In the genomic region with DNA sequence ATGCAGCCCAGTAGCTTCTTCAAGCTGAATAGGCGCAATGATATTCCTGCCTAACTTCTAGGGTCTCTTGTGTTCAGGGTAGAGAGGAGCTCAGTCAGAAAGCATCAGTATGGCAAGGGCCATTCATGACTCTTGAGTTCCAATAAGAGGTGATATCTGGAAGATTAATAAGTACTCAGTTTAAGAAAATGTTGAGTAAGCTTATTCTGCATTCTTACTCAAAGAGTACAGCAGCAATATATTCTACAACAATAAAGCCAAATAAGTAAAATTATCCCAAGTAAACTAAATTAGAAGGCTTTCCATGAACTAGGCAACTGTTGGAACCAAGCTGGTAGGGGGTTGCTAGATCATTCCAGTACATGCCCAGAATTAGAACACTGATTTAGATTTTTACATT, we compare ENCODE assay signal across 27 cellular contexts.
"Had no signal": no experiment of that assay in that cellular context is flagged by ENCODE, and none has a peak within 500 bp of the region (broad histone marks: within the 10 kb centered on the region; RNA-seq: fewer than 3 reads in every experiment).

No MANE protein-coding gene starts in this region.

- H3K4me3 ChIP-seq: stomach, suprapubic skin, testis, thoracic aorta, thyroid gland, tibial artery, tibial nerve, transverse colon, upper lobe of left lung, upper lobe of right lung, uterus, vagina had no signal

- DNase-seq: stimulated activated CD4-positive, alpha-beta T cell treated with anti-CD3 and anti-CD28 coated beads, Interleukin-2, amount 100 ng/mL, for 48 hours; stimulated activated CD4-positive, alpha-beta T cell treated with anti-CD3 and anti-CD28 coated beads, Interleukin-4, amount 100 ng/mL, for 1 hour; stimulated activated CD4-positive, alpha-beta T cell treated with anti-CD3 and anti-CD28 coated beads, Interleukin-4, amount 100 ng/mL, for 24 hours; stimulated activated CD4-positive, alpha-beta T cell treated with anti-CD3 and anti-CD28 coated beads, Interleukin-4, amount 100 ng/mL, for 4 hours; stimulated activated CD8-positive, alpha-beta memory T cell treated with anti-CD3 and anti-CD28 coated beads, Interleukin-4, amount 100 ng/mL, for 48 hours; stimulated activated naive B cell treated with anti-CD40 and anti-IgM and Interleukin-4, amounts not matched to agents 10 μg/mL and 1 μg/mL and 100 μg/mL, for 72 hours; stimulated activated naive CD4-positive, alpha-beta T cell; stimulated activated naive CD4-positive, alpha-beta T cell treated with Interleukin-2 at 50 U/mL for 16 hours; stimulated activated naive CD8-positive, alpha-beta T cell treated with anti-CD3 and anti-CD28 coated beads, Interleukin-15, amount 100 ng/mL, for 72 hours; stimulated activated naive CD8-positive, alpha-beta T cell treated with anti-CD3 and anti-CD28 coated beads, Interleukin-15, Interleukin-2, amounts not matched to agents 100 U/mL and 50 U/mL, for 24 hours; stomach; substantia nigra; testis; thyroid gland; tibial artery; transverse colon; trophoblast cell; upper lobe of left lung; upper lobe of right lung; uterus had no signal

- FAIRE-seq: urothelium cell line had no signal

- H3K27ac ChIP-seq: stomach, suprapubic skin, testis, thoracic aorta, thyroid gland, tibial artery, tibial nerve, transverse colon, upper lobe of left lung, upper lobe of right lung, uterus, vagina had no signal

- H3K9me3 ChIP-seq: suprapubic skin, testis, thoracic aorta, thyroid gland, tibial artery, upper lobe of right lung, uterus had no signal

- H3K4me1 ChIP-seq: stomach, suprapubic skin, testis, thyroid gland, tibial artery, tibial nerve, transverse colon, upper lobe of left lung, upper lobe of right lung, uterus, vagina had no signal

- H3K27me3 ChIP-seq: stomach, suprapubic skin, testis, thyroid gland, tibial artery, tibial nerve, transverse colon, upper lobe of left lung, upper lobe of right lung, uterus, vagina had no signal

- ATAC-seq: stimulated activated effector memory CD8-positive, alpha-beta T cell treated with anti-CD3 and anti-CD28 coated beads, Interleukin-12 subunit alpha, Interleukin-12 subunit beta, amount 100 ng/mL, for 72 hours; stimulated activated memory B cell treated with anti-CD40 and anti-IgM and Interleukin-4, amounts not matched to agents 10 μg/mL and 1 μg/mL and 100 μg/mL, for 72 hours; stimulated activated naive B cell treated with anti-CD40 and anti-IgM and Interleukin-4, amounts not matched to agents 10 μg/mL and 1 μg/mL and 100 μg/mL, for 72 hours; stimulated activated naive CD8-positive, alpha-beta T cell treated with anti-CD3 and anti-CD28 coated beads, Interleukin-15, amount 100 ng/mL, for 72 hours; stimulated activated naive CD8-positive, alpha-beta T cell treated with anti-CD3 and anti-CD28 coated beads, Interleukin-15, Interleukin-2, amounts not matched to agents 100 U/mL and 50 U/mL, for 24 hours; upper lobe of right lung had no signal

- H3K36me3 ChIP-seq: stomach, suprapubic skin, thoracic aorta, thyroid gland, tibial artery, tibial nerve, transverse colon, upper lobe of left lung, upper lobe of right lung, uterus, vagina had no signal
